In genomic region chr7:123494193-123494796, GRCh38 we compare ENCODE assay signal across 8 cellular contexts. TPM values are rescaled to one million over a fixed set of nuclear protein-coding genes. Genes with fewer than 3 reads are reported as not detected.
DNase-seq lines count a peak whose midpoint lies in the region; ATAC-seq, FAIRE-seq and TF ChIP-seq lines count a peak whose summit lies in the region.

No MANE protein-coding gene starts in this region.

- no peak overlapping the region for H3K9ac ChIP-seq in GM12878 (ENCODE audit: control insufficient read depth, insufficient read depth, low read length)

- H2AFZ ChIP-seq in GM12878 (ENCODE audit: control insufficient read depth, low read depth, low read length): no peak overlapping the region

- H3K36me3 ChIP-seq in GM12878 (ENCODE audit: control insufficient read depth in 2 of 2, insufficient read depth in 2 of 2, low read length in 1 of 2) (no peaks in the 10 kb centered on the region), WERI-Rb-1 (no peaks in the 10 kb centered on the region)

- FAIRE-seq in GM12878 (lab: Jason Lieb, UNC): no peak

- intact Hi-C loops in GM12878 (cut with micrococcal nuclease; ENCODE audit: unreplicated experiment): loop anchor here (1.0 to 10.0 kb wide), 4 partner anchors 43 to 378 kb away; no protein-coding TSS in a partner anchor

- in situ Hi-C loops in GM12878 (cut with MboI): loop anchor here (10.0 kb wide), 1 partner anchor 381 kb away; no protein-coding TSS in a partner anchor

- DNase-seq in Ammon's horn (ENCODE audit: low spot score): peak; percentile 54
- DNase-seq in NCI-H748 treated with DMSO at 0.1 percent for 48 hours (lab: John Stamatoyannopoulos, UW): peak; percentile 24
- DNase-seq in GM12878 (ENCODE audit: low read depth, low spot score): no peak
- no peak for DNase-seq in left lobe of liver (ENCODE audit: low spot score)
- no peak for DNase-seq in WERI-Rb-1

- SMC1A ChIA-PET in GM12878 (lab: Charles Lee; ENCODE audit: uncharacterized antibody, unreplicated experiment): interaction anchor here (0.7 to 2.4 kb wide), 18 partner anchors 11 to 378 kb away, joined by 3 to 16 read pairs (median 3); partner anchors contain the start of gene NDUFA5

- H3K4me2 ChIP-seq in GM12878 (ENCODE audit: control insufficient read depth, insufficient read depth): no peak overlapping the region

- TF ChIP-seq RAD21 in GM12878 (IDR thresholded peaks at IDR 0.05; ENCODE audit: insufficient read depth, low read depth, low read length): peak; percentile 74

- no peak overlapping the region for H3K27ac ChIP-seq in GM12878 (ENCODE audit: control insufficient read depth, insufficient read depth)
- H3K27ac ChIP-seq in WERI-Rb-1: no peak overlapping the region

- H3K79me2 ChIP-seq in GM12878 (ENCODE audit: control insufficient read depth, insufficient read depth, low read length): no peaks in the 10 kb centered on the region

- POLR2A ChIA-PET in GM12878 (lab: Charles Lee): interaction anchor here (1.0 kb wide), 1 partner anchor 41 kb away, joined by 3 read pairs; no protein-coding TSS in a partner anchor

- H3K4me1 ChIP-seq in GM12878 (ENCODE audit: control insufficient read depth, insufficient read depth, low read length): no peaks in the 10 kb centered on the region

- RAD21 ChIA-PET in GM12878 (lab: Charles Lee; ENCODE audit: unreplicated experiment): interaction anchor here (0.5 to 2.5 kb wide), 24 partner anchors 10 to 1251 kb away, joined by 3 to 24 read pairs (median 4); partner anchors contain the start of gene NDUFA5

- TF ChIP-seq CTCF in GM12874 (IDR thresholded peaks at IDR 0.05; ENCODE audit: insufficient read depth, low read depth, low read length) (peak; percentile 20; the same call in 1 of the 2 replicates), GM12878 (IDR thresholded peaks at IDR 0.05 in 2 of 3, conservative IDR thresholded peaks at IDR 0.05 in 1 of 3; ENCODE audit: control insufficient read depth in 2 of 3, extremely low read depth in 1 of 3, insufficient read depth in 1 of 3, low read depth in 3 of 3, low read length in 3 of 3) (peak; percentile 56 to 63 (median 62)), WERI-Rb-1 (IDR thresholded peaks at IDR 0.05; ENCODE audit: low read depth, low read length) (no peak)

- CTCF ChIA-PET in GM12878 (lab: Yijun Ruan, JAX): interaction anchor here (0.7 to 5.8 kb wide), 45 partner anchors 9 to 385 kb away, joined by 3 to 62 read pairs (median 5); partner anchors contain the start of genes IQUB and NDUFA5

- no peaks in the 10 kb centered on the region for H4K20me1 ChIP-seq in GM12878 (ENCODE audit: control insufficient read depth, insufficient read depth)

- no peak for TF ChIP-seq POLR2A in GM12878 (IDR thresholded peaks at IDR 0.05; ENCODE audit: low read depth, low read length)

- no TSS peak for BruUV-seq in GM12878 (replicated peaks; lab: Mats Ljungman, UMichigan)

- ATAC-seq in HG03175 (IDR thresholded peaks at IDR 0.05; ENCODE audit: unreplicated experiment) (peak; percentile 70), GM12878 (peak; percentile 67), left lobe of liver (peak; percentile 59), HG03108 (IDR thresholded peaks at IDR 0.05; ENCODE audit: unreplicated experiment) (no peak)

- H3K27me3 ChIP-seq in GM12878 (replicated peaks in 1 of 2; ENCODE audit: control insufficient read depth in 2 of 2, insufficient read depth in 2 of 2, low read length in 1 of 2) (no peaks in the 10 kb centered on the region), WERI-Rb-1 (ENCODE audit: insufficient read depth, low read depth, severe bottlenecking) (no peaks in the 10 kb centered on the region)

- H3K9me3 ChIP-seq in GM12878 (replicated peaks; ENCODE audit: control insufficient read depth, insufficient read depth, low read length): no peaks in the 10 kb centered on the region
- no peaks in the 10 kb centered on the region for H3K9me3 ChIP-seq in WERI-Rb-1 (ENCODE audit: severe bottlenecking)

- WGBS in GM12878 (ENCODE audit: insufficient coverage, insufficient replicate concordance, low lambda C conversion rate, missing lambda C conversion rate): 0% methylated on average over 3 of the region's 3 CpGs

- H3K4me3 ChIP-seq in GM12878 (no peak overlapping the region), WERI-Rb-1 (ENCODE audit: low read depth, low read length) (no peak overlapping the region)

- no peak for TF ChIP-seq EP300 in GM12878 (IDR thresholded peaks at IDR 0.05; ENCODE audit: borderline replicate concordance in 1 of 2, control insufficient read depth in 1 of 2, low read depth in 2 of 2, low read length in 2 of 2)

TF ChIP-seq in GM12878, 131 proteins besides CTCF, POLR2A, EP300 and RAD21:
- no peak for TF ChIP-seq REST (IDR thresholded peaks at IDR 0.05; ENCODE audit: low read depth, low read length)
- peak; percentile 49; the same call in 1 of the 2 replicates for TF ChIP-seq SMC3 (IDR thresholded peaks at IDR 0.05; ENCODE audit: borderline replicate concordance, low read length)
- no peak for TF ChIP-seq BCL3 (IDR thresholded peaks at IDR 0.05; ENCODE audit: borderline replicate concordance, insufficient read depth, low read depth, low read length, poor library complexity, severe bottlenecking)

RNA-seq across cellular contexts. Expression of gene IQUB, which starts 40.1 kb away (rescaled TPM):
- 0.29 and 0.49 TPM in 2 replicates for total RNA-seq in GM12878 (2013; cell fraction: nucleolus; rRNA removed)
- total RNA-seq in GM12878 (2014; rRNA removed) (0.05 TPM in 1 of 2 replicates, not detected in the other), GM12878 (2014; rRNA removed; fragmentation: Illumina TruSeq; extraction: Trizol) (0.04 TPM in 1 of 2 replicates, not detected in the other), GM12878 (2021) (not detected in 2 replicates), left lobe of liver (0.15 TPM)
- not detected for polyA plus RNA-seq in GM12878 (2011; ENCODE audit: low read depth)
- polyA plus RNA-seq in GM12878 (2011; rRNA removed) (0.03 and 0.08 TPM in 2 replicates), GM12878 (2014; fragmentation: Illumina TruSeq; extraction: Trizol) (not detected in 2 replicates), GM12878 (2014; fragmentation: Nextera tagmentation; extraction: Ambion mirVana) (not detected), GM12878 (2014; rRNA removed) (not detected in 2 replicates), GM12878 (2016; fragmentation: Nextera tagmentation; extraction: Ambion mirVana) (not detected)
- 0.03 TPM in 1 of 2 replicates, not detected in the other for polyA plus RNA-seq in GM12878 (2011; cell fraction: cytosol; rRNA removed)
- 0.07 and 0.23 TPM in 2 replicates for polyA plus RNA-seq in GM12878 (2011; cell fraction: nucleus; rRNA removed)
- polyA plus RNA-seq in GM12878 (2012): 0.04 TPM in 1 of 2 replicates, not detected in the other
- polyA minus RNA-seq in GM12878 (2011; rRNA and poly(A)+ RNA removed): not detected in 2 replicates
- not detected in 2 replicates for polyA minus RNA-seq in GM12878 (2011; cell fraction: cytosol; rRNA and poly(A)+ RNA removed)
- 0.12 and 0.38 TPM in 2 replicates for polyA minus RNA-seq in GM12878 (2011; cell fraction: nucleus; rRNA and poly(A)+ RNA removed)

Comparison
In these comparisons a context has a peak if more than half of its experiments do, and no peak if none do; other contexts are left out.
1. DNase-seq: peak in Ammon's horn (single experiment) and NCI-H748 treated with DMSO at 0.1 percent for 48 hours (single experiment); none in GM12878 (single experiment), left lobe of liver (single experiment) and WERI-Rb-1 (single experiment).